In genomic region chr6:30570760-30571084, GRCh38 we compare ENCODE assay signal across 8 cellular contexts. TPM values are rescaled to one million over a fixed set of nuclear protein-coding genes. Genes with fewer than 3 reads are reported as not detected.
DNase-seq lines count a peak whose midpoint lies in the region; ATAC-seq lines count a peak whose summit lies in the region.

No MANE protein-coding gene starts in this region.

- H3K4me1 ChIP-seq in subcutaneous abdominal adipose tissue (ENCODE audit: control insufficient read depth in 5 of 5, insufficient read depth in 5 of 5, low read length in 5 of 5), result peaks cover 3 to 40% (median 32%) of the 10 kb centered on the region in 5 donors

- no peaks in the 10 kb centered on the region for H3K27me3 ChIP-seq in subcutaneous abdominal adipose tissue (ENCODE audit: control insufficient read depth in 5 of 5, insufficient read depth in 4 of 5, low read length in 5 of 5)

- POLR2A ChIA-PET in activated naive CD8-positive, alpha-beta T cell treated with anti-CD3 and anti-CD28 coated beads, Interleukin-2, amount 10 ng/mL, durations not matched to agents 7 days and 5 days (lab: Charles Lee), result interaction anchor here (0.9 to 2.5 kb wide), 17 partner anchors 13 to 245 kb away, joined by 3 to 29 read pairs (median 4); partner anchors contain the start of genes DHX16, MDC1, MRPS18B and PPP1R10

- H3K4me3 Mint-ChIP-seq in stimulated activated naive CD8-positive, alpha-beta T cell treated with anti-CD3 and anti-CD28 coated beads, Interleukin-15, Interleukin-2, amounts not matched to agents 100 ng/mL and 50 ng/mL, for 24 hours, result peak overlapping the region; percentile 98
- H3K4me3 Mint-ChIP-seq in activated naive CD8-positive, alpha-beta T cell treated with anti-CD3 and anti-CD28 coated beads, Interleukin-2, amount 10 ng/mL, durations not matched to agents 7 days and 5 days, result peak overlapping the region; percentile 98

- H3K27ac Mint-ChIP-seq in stimulated activated naive CD8-positive, alpha-beta T cell treated with anti-CD3 and anti-CD28 coated beads, Interleukin-15, Interleukin-2, amounts not matched to agents 100 ng/mL and 50 ng/mL, for 24 hours, result peak overlapping the region; percentile 96
- peak overlapping the region; percentile 96 for H3K27ac Mint-ChIP-seq in activated naive CD8-positive, alpha-beta T cell treated with anti-CD3 and anti-CD28 coated beads, Interleukin-2, amount 10 ng/mL, durations not matched to agents 7 days and 5 days

- no peaks in the 10 kb centered on the region for H3K9me3 Mint-ChIP-seq in stimulated activated naive CD8-positive, alpha-beta T cell treated with anti-CD3 and anti-CD28 coated beads, Interleukin-15, Interleukin-2, amounts not matched to agents 100 ng/mL and 50 ng/mL, for 24 hours
- H3K9me3 Mint-ChIP-seq in activated naive CD8-positive, alpha-beta T cell treated with anti-CD3 and anti-CD28 coated beads, Interleukin-2, amount 10 ng/mL, durations not matched to agents 7 days and 5 days, result no peaks in the 10 kb centered on the region

- peaks cover 28% of the 10 kb centered on the region for H3K36me3 Mint-ChIP-seq in stimulated activated naive CD8-positive, alpha-beta T cell treated with anti-CD3 and anti-CD28 coated beads, Interleukin-15, Interleukin-2, amounts not matched to agents 100 ng/mL and 50 ng/mL, for 24 hours (ENCODE audit: low read depth)
- H3K36me3 Mint-ChIP-seq in activated naive CD8-positive, alpha-beta T cell treated with anti-CD3 and anti-CD28 coated beads, Interleukin-2, amount 10 ng/mL, durations not matched to agents 7 days and 5 days, result peaks cover 9% of the 10 kb centered on the region

- no peaks in the 10 kb centered on the region for H3K9me3 ChIP-seq in iPS-18c (ENCODE audit: control insufficient read depth, insufficient read depth, low read length)
- H3K9me3 ChIP-seq in subcutaneous abdominal adipose tissue (ENCODE audit: control insufficient read depth in 5 of 5, low read length in 5 of 5), result no peaks in the 10 kb centered on the region

- H3K27me3 Mint-ChIP-seq in stimulated activated naive CD8-positive, alpha-beta T cell treated with anti-CD3 and anti-CD28 coated beads, Interleukin-15, Interleukin-2, amounts not matched to agents 100 ng/mL and 50 ng/mL, for 24 hours, result no peaks in the 10 kb centered on the region
- peaks cover 2% of the 10 kb centered on the region for H3K27me3 Mint-ChIP-seq in activated naive CD8-positive, alpha-beta T cell treated with anti-CD3 and anti-CD28 coated beads, Interleukin-2, amount 10 ng/mL, durations not matched to agents 7 days and 5 days

- H3K36me3 ChIP-seq in subcutaneous abdominal adipose tissue (ENCODE audit: control insufficient read depth in 5 of 5, insufficient read depth in 5 of 5, low read length in 5 of 5), result peaks cover 0 to 4% (median 0%) of the 10 kb centered on the region in 5 donors

- ATAC-seq in stimulated activated naive CD8-positive, alpha-beta T cell treated with anti-CD3 and anti-CD28 coated beads, Interleukin-15, Interleukin-2, amounts not matched to agents 100 U/mL and 50 U/mL, for 24 hours, result no peak
- peak; percentile 22 for ATAC-seq in HG03280 (IDR thresholded peaks at IDR 0.05; ENCODE audit: unreplicated experiment)
- ATAC-seq in activated naive CD8-positive, alpha-beta T cell treated with anti-CD3 and anti-CD28 coated beads, Interleukin-2, amount 10 ng/mL, durations not matched to agents 7 days and 5 days (ENCODE audit: low read depth), result peak; percentile 9

- no peak for DNase-seq in stimulated activated naive CD8-positive, alpha-beta T cell treated with anti-CD3 and anti-CD28 coated beads, Interleukin-15, Interleukin-2, amounts not matched to agents 100 U/mL and 50 U/mL, for 24 hours
- DNase-seq in activated naive CD8-positive, alpha-beta T cell treated with anti-CD3 and anti-CD28 coated beads, Interleukin-2, amount 10 ng/mL, durations not matched to agents 7 days and 5 days, result no peak
- DNase-seq in NCI-H2171 treated with DMSO at 0.1 percent for 48 hours (lab: John Stamatoyannopoulos, UW) (no peak), NCI-H1105 (lab: John Stamatoyannopoulos, UW) (no peak)

- H3K9ac ChIP-seq in subcutaneous abdominal adipose tissue (ENCODE audit: low read length in 5 of 5), result peak overlapping the region; percentile 30 to 97 (median 84)

- H3K4me1 Mint-ChIP-seq in stimulated activated naive CD8-positive, alpha-beta T cell treated with anti-CD3 and anti-CD28 coated beads, Interleukin-15, Interleukin-2, amounts not matched to agents 100 ng/mL and 50 ng/mL, for 24 hours (ENCODE audit: low read depth), result peaks cover 69% of the 10 kb centered on the region
- H3K4me1 Mint-ChIP-seq in activated naive CD8-positive, alpha-beta T cell treated with anti-CD3 and anti-CD28 coated beads, Interleukin-2, amount 10 ng/mL, durations not matched to agents 7 days and 5 days, result peaks cover 46% of the 10 kb centered on the region

- peak overlapping the region; percentile 95 for H3K27ac ChIP-seq in subcutaneous abdominal adipose tissue (ENCODE audit: low read depth, low read length)

- H3K4me3 ChIP-seq in iPS-18c (ENCODE audit: insufficient read depth, low read depth, low read length) (peak overlapping the region; percentile 99), subcutaneous abdominal adipose tissue (ENCODE audit: low read depth in 1 of 5, low read length in 5 of 5) (peak overlapping the region; percentile 81 to 95 (median 90))

RNA-seq across cellular contexts. Expression of gene ABCF1, which starts 0.5 kb away (rescaled TPM):
- 10 to 100 TPM; 67.5 to 70.4 TPM for total RNA-seq in activated naive CD8-positive, alpha-beta T cell treated with anti-CD3 and anti-CD28 coated beads, Interleukin-2, amount 10 ng/mL, durations not matched to agents 7 days and 5 days

RNA-seq across cellular contexts. Expression of gene PRR3, which starts 13.6 kb away (rescaled TPM):
- total RNA-seq in activated naive CD8-positive, alpha-beta T cell treated with anti-CD3 and anti-CD28 coated beads, Interleukin-2, amount 10 ng/mL, durations not matched to agents 7 days and 5 days, result 10 to 100 TPM; 19.9 to 22.5 TPM

RNA-seq across cellular contexts. Expression of gene GNL1, which starts 14.4 kb away (rescaled TPM):
- 10 to 100 TPM; 84.3 to 88.6 TPM for total RNA-seq in activated naive CD8-positive, alpha-beta T cell treated with anti-CD3 and anti-CD28 coated beads, Interleukin-2, amount 10 ng/mL, durations not matched to agents 7 days and 5 days

RNA-seq across cellular contexts. Expression of gene PPP1R10, which starts 46.3 kb away (rescaled TPM):
- total RNA-seq in activated naive CD8-positive, alpha-beta T cell treated with anti-CD3 and anti-CD28 coated beads, Interleukin-2, amount 10 ng/mL, durations not matched to agents 7 days and 5 days, result 100 to 1,000 TPM; 140 to 151 TPM

RNA-seq across cellular contexts. Expression of gene MRPS18B, which starts 46.9 kb away (rescaled TPM):
- 10 to 100 TPM; 43.8 to 44.5 TPM for total RNA-seq in activated naive CD8-positive, alpha-beta T cell treated with anti-CD3 and anti-CD28 coated beads, Interleukin-2, amount 10 ng/mL, durations not matched to agents 7 days and 5 days
